Comparison of ENCODE assay signal across 9 cellular contexts in genomic region chr3:106824856-106825255, GRCh38.
DNase-seq lines count a peak whose midpoint lies in the region; ATAC-seq and TF ChIP-seq lines count a peak whose summit lies in the region.
"Had no signal": no experiment of that assay in that cellular context is flagged by ENCODE, and none has a peak within 500 bp of the region (broad histone marks: within the 10 kb centered on the region; RNA-seq: fewer than 3 reads in every experiment).

No MANE protein-coding gene starts in this region.

- no peaks in the 10 kb centered on the region for H3K9me3 Mint-ChIP-seq in CD8-positive, alpha-beta T cell

- no peak for DNase-seq in stimulated activated naive CD4-positive, alpha-beta T cell (lab: John Stamatoyannopoulos, UW)
- DNase-seq in CD8-positive, alpha-beta T cell: no peak
- no peak for DNase-seq in activated T-cell treated with anti-CD3 and anti-CD28 coated beads, Interleukin-2, amount 50 U/mL, for 1 hour
- DNase-seq in GM19238 (ENCODE audit: insufficient read length, low spot score): no peak
- DNase-seq: activated naive CD4-positive, alpha-beta T cell treated with Interleukin-2 at 50 U/mL for 16 hours had no signal

- H3K27me3 Mint-ChIP-seq in CD8-positive, alpha-beta T cell (ENCODE audit: low read depth): no peaks in the 10 kb centered on the region

- no peak overlapping the region for H3K27ac Mint-ChIP-seq in CD8-positive, alpha-beta T cell

- no peaks in the 10 kb centered on the region for H3K4me1 ChIP-seq in liver (ENCODE audit: control insufficient read depth in 4 of 4, insufficient read depth in 4 of 4, low read length in 3 of 4)
- no peaks in the 10 kb centered on the region for H3K4me1 ChIP-seq in CD8-positive, alpha-beta T cell (ENCODE audit: insufficient read depth, low read length)

- H3K36me3 ChIP-seq in liver (ENCODE audit: control insufficient read depth in 4 of 4, insufficient read depth in 3 of 4, low read depth in 1 of 4, low read length in 3 of 4): no peaks in the 10 kb centered on the region
- no peaks in the 10 kb centered on the region for H3K36me3 ChIP-seq in CD8-positive, alpha-beta T cell (ENCODE audit: insufficient read depth, low read length)

- no peaks in the 10 kb centered on the region for H3K9me3 ChIP-seq in liver (ENCODE audit: control insufficient read depth in 4 of 4, low read length in 3 of 4)
- H3K9me3 ChIP-seq in CD8-positive, alpha-beta T cell (ENCODE audit: low read length): no peaks in the 10 kb centered on the region

- intact Hi-C loops in CD8-positive, alpha-beta T cell (cut with DNase I, micrococcal nuclease): loop anchor here (2.0 to 10.0 kb wide), 2 partner anchors 240 kb away; no protein-coding TSS in a partner anchor

- H3K4me3 ChIP-seq in WI38 (ENCODE audit: low read depth, low read length) (no peak overlapping the region), liver (ENCODE audit: low read depth in 1 of 3, low read length in 3 of 3) (no peak overlapping the region)
- H3K4me3 ChIP-seq in CD8-positive, alpha-beta T cell (ENCODE audit: low read depth, low read length): no peak overlapping the region

- H3K27me3 ChIP-seq in liver (ENCODE audit: control insufficient read depth in 4 of 4, insufficient read depth in 4 of 4, low read length in 3 of 4): no peaks in the 10 kb centered on the region
- no peaks in the 10 kb centered on the region for H3K27me3 ChIP-seq in CD8-positive, alpha-beta T cell (ENCODE audit: insufficient read depth, low read length)

- 42% methylated on average over 1 of the region's 1 CpG for WGBS in liver

- peak; percentile 65 to 69 for TF ChIP-seq RAD21 in liver (IDR thresholded peaks at IDR 0.05)

- peaks cover 6% of the 10 kb centered on the region for H3K4me1 Mint-ChIP-seq in CD8-positive, alpha-beta T cell (ENCODE audit: low read depth)

- ATAC-seq in HG02870 (IDR thresholded peaks at IDR 0.05; ENCODE audit: unreplicated experiment): peak; percentile 62
- no peak for ATAC-seq in CD8-positive, alpha-beta T cell

- peak; percentile 51 for TF ChIP-seq CTCF in C4-2B (conservative IDR thresholded peaks at IDR 0.05)
- peak; percentile 15; the same call in 1 of the 2 replicates for TF ChIP-seq CTCF in WI38 (IDR thresholded peaks at IDR 0.05; ENCODE audit: low read depth, low read length)
- TF ChIP-seq CTCF in liver (IDR thresholded peaks at IDR 0.05; ENCODE audit: low read depth, low read length, missing input control): peak; percentile 28
- TF ChIP-seq CTCF in CD8-positive, alpha-beta T cell (IDR thresholded peaks at IDR 0.05): no peak

- CTCF ChIA-PET in CD8-positive, alpha-beta T cell (lab: Charles Lee): no interaction called here

- no peak overlapping the region for H3K4me3 Mint-ChIP-seq in CD8-positive, alpha-beta T cell

- POLR2A ChIA-PET in CD8-positive, alpha-beta T cell (lab: Charles Lee): no interaction called here

- H3K27ac ChIP-seq in C4-2B (no peak overlapping the region), liver (ENCODE audit: low read depth in 1 of 2, low read length in 2 of 2) (no peak overlapping the region)
- H3K27ac ChIP-seq in CD8-positive, alpha-beta T cell (ENCODE audit: low read depth, low read length): no peak overlapping the region

- H3K36me3 Mint-ChIP-seq in CD8-positive, alpha-beta T cell: no peaks in the 10 kb centered on the region

- H3K9ac ChIP-seq in liver (ENCODE audit: low read depth in 1 of 2, low read length in 2 of 2): no peak overlapping the region

TF ChIP-seq in liver, 16 proteins besides CTCF, POLR2A, EP300 and RAD21:
- no peak for TF ChIP-seq FOXA1 (IDR thresholded peaks at IDR 0.05)
- no peak for TF ChIP-seq NR2F2 (IDR thresholded peaks at IDR 0.05)
- no peak for TF ChIP-seq SP1 (IDR thresholded peaks at IDR 0.05)
- TF ChIP-seq MAX (IDR thresholded peaks at IDR 0.05): no peak
- TF ChIP-seq TAF1 (conservative IDR thresholded peaks at IDR 0.05): no peak
- no peak for TF ChIP-seq YY1 (IDR thresholded peaks at IDR 0.05)
- no peak for TF ChIP-seq JUND (IDR thresholded peaks at IDR 0.05)
- TF ChIP-seq EGR1 (IDR thresholded peaks at IDR 0.05; ENCODE audit: low read depth in 2 of 2): no peak
- TF ChIP-seq HNF4A (conservative IDR thresholded peaks at IDR 0.05): no peak
- TF ChIP-seq RXRA (IDR thresholded peaks at IDR 0.05): no peak
- no peak for TF ChIP-seq ZBTB33 (IDR thresholded peaks at IDR 0.05)
- TF ChIP-seq ATF3 (IDR thresholded peaks at IDR 0.05): no peak
- no peak for TF ChIP-seq GABPA (IDR thresholded peaks at IDR 0.05 in 1 of 2, conservative IDR thresholded peaks at IDR 0.05 in 1 of 2)
- no peak for TF ChIP-seq HNF4G (IDR thresholded peaks at IDR 0.05)
- TF ChIP-seq FOXA2 (IDR thresholded peaks at IDR 0.05): no peak
- TF ChIP-seq REST (IDR thresholded peaks at IDR 0.05): no peak
